Comparison of ENCODE assay signal across 1 cellular context in genomic region chr11:78425436-78425835, GRCh38.
TF ChIP-seq lines count a peak whose summit lies in the region.

No MANE protein-coding gene starts in this region.

TF ChIP-seq in GM12878, 131 proteins besides CTCF, POLR2A, EP300 and RAD21:
- no peak for TF ChIP-seq ZNF622 (IDR thresholded peaks at IDR 0.05)
- TF ChIP-seq TCF7 (IDR thresholded peaks at IDR 0.05; ENCODE audit: borderline replicate concordance): no peak
- TF ChIP-seq, protein P1, sequence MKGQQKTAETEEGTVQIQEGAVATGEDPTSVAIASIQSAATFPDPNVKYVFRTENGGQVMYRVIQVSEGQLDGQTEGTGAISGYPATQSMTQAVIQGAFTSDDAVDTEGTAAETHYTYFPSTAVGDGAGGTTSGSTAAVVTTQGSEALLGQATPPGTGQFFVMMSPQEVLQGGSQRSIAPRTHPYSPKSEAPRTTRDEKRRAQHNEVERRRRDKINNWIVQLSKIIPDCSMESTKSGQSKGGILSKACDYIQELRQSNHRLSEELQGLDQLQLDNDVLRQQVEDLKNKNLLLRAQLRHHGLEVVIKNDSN (IDR thresholded peaks at IDR 0.05; ENCODE audit: borderline replicate concordance, extremely low read length, insufficient read depth, low read depth, low read length): no peak
- TF ChIP-seq ZNF274 (IDR thresholded peaks at IDR 0.05; ENCODE audit: insufficient read depth, insufficient read length): no peak
- TF ChIP-seq ZNF687 (IDR thresholded peaks at IDR 0.05): no peak
- no peak for TF ChIP-seq HDGF (IDR thresholded peaks at IDR 0.05)
- TF ChIP-seq, protein P2, sequence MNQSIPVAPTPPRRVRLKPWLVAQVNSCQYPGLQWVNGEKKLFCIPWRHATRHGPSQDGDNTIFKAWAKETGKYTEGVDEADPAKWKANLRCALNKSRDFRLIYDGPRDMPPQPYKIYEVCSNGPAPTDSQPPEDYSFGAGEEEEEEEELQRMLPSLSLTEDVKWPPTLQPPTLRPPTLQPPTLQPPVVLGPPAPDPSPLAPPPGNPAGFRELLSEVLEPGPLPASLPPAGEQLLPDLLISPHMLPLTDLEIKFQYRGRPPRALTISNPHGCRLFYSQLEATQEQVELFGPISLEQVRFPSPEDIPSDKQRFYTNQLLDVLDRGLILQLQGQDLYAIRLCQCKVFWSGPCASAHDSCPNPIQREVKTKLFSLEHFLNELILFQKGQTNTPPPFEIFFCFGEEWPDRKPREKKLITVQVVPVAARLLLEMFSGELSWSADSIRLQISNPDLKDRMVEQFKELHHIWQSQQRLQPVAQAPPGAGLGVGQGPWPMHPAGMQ (IDR thresholded peaks at IDR 0.05; ENCODE audit: borderline replicate concordance): no peak
- TF ChIP-seq, protein P3, sequence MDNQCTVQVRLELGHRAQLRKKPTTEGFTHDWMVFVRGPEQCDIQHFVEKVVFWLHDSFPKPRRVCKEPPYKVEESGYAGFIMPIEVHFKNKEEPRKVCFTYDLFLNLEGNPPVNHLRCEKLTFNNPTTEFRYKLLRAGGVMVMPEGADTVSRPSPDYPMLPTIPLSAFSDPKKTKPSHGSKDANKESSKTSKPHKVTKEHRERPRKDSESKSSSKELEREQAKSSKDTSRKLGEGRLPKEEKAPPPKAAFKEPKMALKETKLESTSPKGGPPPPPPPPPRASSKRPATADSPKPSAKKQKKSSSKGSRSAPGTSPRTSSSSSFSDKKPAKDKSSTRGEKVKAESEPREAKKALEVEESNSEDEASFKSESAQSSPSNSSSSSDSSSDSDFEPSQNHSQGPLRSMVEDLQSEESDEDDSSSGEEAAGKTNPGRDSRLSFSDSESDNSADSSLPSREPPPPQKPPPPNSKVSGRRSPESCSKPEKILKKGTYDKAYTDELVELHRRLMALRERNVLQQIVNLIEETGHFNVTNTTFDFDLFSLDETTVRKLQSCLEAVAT (IDR thresholded peaks at IDR 0.05): no peak
- TF ChIP-seq STAT3 (IDR thresholded peaks at IDR 0.05; ENCODE audit: low read depth, low read length): no peak
- no peak for TF ChIP-seq SMC3 (IDR thresholded peaks at IDR 0.05; ENCODE audit: borderline replicate concordance, low read length)
